8 cellular contexts compared by ENCODE assay signal in the genomic region with DNA sequence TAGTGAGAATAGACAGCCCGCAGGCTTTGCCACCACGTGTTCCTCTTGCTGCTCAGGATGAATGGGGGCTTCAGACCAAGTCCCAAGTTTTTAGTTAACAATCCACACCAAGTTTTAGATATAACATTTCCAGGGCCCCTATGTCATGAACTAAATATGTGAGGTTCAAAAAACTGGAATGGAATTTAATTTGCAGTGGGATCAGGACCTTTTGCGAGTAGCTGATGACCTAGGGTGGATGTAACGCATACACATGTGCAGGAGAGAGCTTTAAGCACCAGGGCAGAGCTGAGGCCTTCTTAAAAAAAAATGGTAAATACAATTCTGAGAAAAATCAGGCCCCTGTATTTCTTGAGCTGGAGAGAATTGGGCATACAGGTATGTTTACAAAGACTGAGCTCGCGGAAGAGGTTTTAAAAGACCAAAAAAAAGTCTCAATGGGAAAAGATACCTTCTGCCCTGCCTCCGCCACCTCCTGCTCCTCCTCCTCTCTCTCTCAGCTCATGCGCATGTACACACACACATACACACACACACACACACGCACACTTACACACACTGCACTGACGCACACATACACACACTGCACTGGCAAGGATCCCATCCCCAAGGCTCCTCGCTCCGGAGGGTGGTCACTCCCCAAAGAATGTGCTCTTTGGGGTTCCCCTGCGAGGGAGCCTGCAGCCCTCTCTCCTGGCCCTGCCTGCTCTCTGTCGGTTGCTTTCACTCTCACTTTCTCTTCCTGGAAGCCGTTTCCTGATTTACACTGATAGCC. TPM values are rescaled to one million over a fixed set of nuclear protein-coding genes. Genes with fewer than 3 reads are reported as not detected.
DNase-seq lines count a peak whose midpoint lies in the region; ATAC-seq, FAIRE-seq and TF ChIP-seq lines count a peak whose summit lies in the region.

No MANE protein-coding gene starts in this region.

- TF ChIP-seq CTCF in AG04449 (IDR thresholded peaks at IDR 0.05; ENCODE audit: insufficient read depth, low read length, missing control alignments) = no peak

- no peaks in the 10 kb centered on the region for H3K36me3 Mint-ChIP-seq in activated CD4-positive, alpha-beta memory T cell treated with anti-CD3 and anti-CD28 coated beads, Interleukin-2, amount 10 ng/mL, durations not matched to agents 7 days and 5 days (ENCODE audit: low read depth)

- H2BK12ac ChIP-seq in neuronal stem cell (ENCODE audit: low read length) = no peak overlapping the region

- no peak overlapping the region for H2AK5ac ChIP-seq in neuronal stem cell (ENCODE audit: low read depth, low read length)

- peak; percentile 81 for FAIRE-seq in urothelium cell line (lab: Jason Lieb, UNC)

- WGBS in neuronal stem cell (ENCODE audit: extremely low coverage in 2 of 2, insufficient read length in 2 of 2, insufficient replicate concordance in 1 of 2), 2 donors = no CpG with 5 or more reads among the region's 15 CpGs

- peak overlapping the region; percentile 90 for H2AFZ ChIP-seq in neuronal stem cell (ENCODE audit: low read length)

- H4K8ac ChIP-seq in neuronal stem cell (ENCODE audit: low read depth, low read length) = no peak overlapping the region

- H3K4me3 Mint-ChIP-seq in activated CD4-positive, alpha-beta memory T cell treated with anti-CD3 and anti-CD28 coated beads, Interleukin-2, amount 10 ng/mL, durations not matched to agents 7 days and 5 days = peak overlapping the region; percentile 66

- no peaks in the 10 kb centered on the region for H3K79me1 ChIP-seq in neuronal stem cell (ENCODE audit: low read depth, low read length)

- H3K4me3 ChIP-seq in AG04449 (ENCODE audit: low read depth, low read length) = peak overlapping the region; percentile 55
- H3K4me3 ChIP-seq in neuronal stem cell (ENCODE audit: low read length in 2 of 2) = peak overlapping the region in 1 of 2 donors; percentile 47

- no peak overlapping the region for H2BK120ac ChIP-seq in neuronal stem cell (ENCODE audit: low read depth, low read length)

- no peaks in the 10 kb centered on the region for H3K36me3 ChIP-seq in neuronal stem cell (replicated peaks in 1 of 2; ENCODE audit: control insufficient read depth in 2 of 2, insufficient read depth in 2 of 2, low read length in 2 of 2)

- no peak overlapping the region for H2BK5ac ChIP-seq in neuronal stem cell (ENCODE audit: low read length)

- POLR2A ChIA-PET in AG04449 (lab: Yijun Ruan, JAX) = no interaction called here
- POLR2A ChIA-PET in activated CD4-positive, alpha-beta memory T cell treated with anti-CD3 and anti-CD28 coated beads, Interleukin-2, amount 10 ng/mL, durations not matched to agents 7 days and 5 days (lab: Charles Lee) = interaction anchor here (1.1 kb wide), 1 partner anchor 22 kb away, joined by 3 read pairs; no protein-coding TSS in a partner anchor

- no peak for DNase-seq in AG04449 (ENCODE audit: low read depth, low spot score)
- peak; percentile 16 for DNase-seq in activated CD4-positive, alpha-beta memory T cell treated with anti-CD3 and anti-CD28 coated beads, Interleukin-2, amount 10 ng/mL, durations not matched to agents 7 days and 5 days
- DNase-seq in fibroblast of gingiva (ENCODE audit: low read depth) = peak; percentile 74
- no peak for DNase-seq in neuronal stem cell (ENCODE audit: low spot score)
- no peak for DNase-seq in urothelium cell line (ENCODE audit: low spot score)
- no peak for DNase-seq in NCI-H510A (lab: John Stamatoyannopoulos, UW)

- H3K4ac ChIP-seq in neuronal stem cell (ENCODE audit: low read length) = no peak overlapping the region

- H3K4me1 Mint-ChIP-seq in activated CD4-positive, alpha-beta memory T cell treated with anti-CD3 and anti-CD28 coated beads, Interleukin-2, amount 10 ng/mL, durations not matched to agents 7 days and 5 days = peaks cover 14% of the 10 kb centered on the region

- H3K4me1 ChIP-seq in neuronal stem cell (ENCODE audit: control insufficient read depth in 2 of 2, insufficient read depth in 1 of 2, low read depth in 1 of 2, low read length in 2 of 2) = peaks cover 4 to 8% of the 10 kb centered on the region in 2 donors

- ATAC-seq in GM19043 (IDR thresholded peaks at IDR 0.05; ENCODE audit: low read depth, unreplicated experiment) = peak; percentile 84
- peak; percentile 81 for ATAC-seq in HG03175 (IDR thresholded peaks at IDR 0.05; ENCODE audit: unreplicated experiment)

- no peak overlapping the region for H3K4me2 ChIP-seq in neuronal stem cell (ENCODE audit: insufficient read depth, low read length, poor library complexity, severe bottlenecking)

- no peak overlapping the region for H3K27ac ChIP-seq in neuronal stem cell (replicated peaks; ENCODE audit: low read length)

- H4K91ac ChIP-seq in neuronal stem cell (ENCODE audit: low read depth, low read length, poor library complexity) = no peak overlapping the region

- no peaks in the 10 kb centered on the region for H3K9me3 Mint-ChIP-seq in activated CD4-positive, alpha-beta memory T cell treated with anti-CD3 and anti-CD28 coated beads, Interleukin-2, amount 10 ng/mL, durations not matched to agents 7 days and 5 days

- H2BK15ac ChIP-seq in neuronal stem cell (ENCODE audit: low read length) = no peak overlapping the region

- H3K27me3 Mint-ChIP-seq in activated CD4-positive, alpha-beta memory T cell treated with anti-CD3 and anti-CD28 coated beads, Interleukin-2, amount 10 ng/mL, durations not matched to agents 7 days and 5 days = peaks cover 15% of the 10 kb centered on the region

- H3K18ac ChIP-seq in neuronal stem cell (ENCODE audit: low read length) = peak overlapping the region; percentile 73

- peak overlapping the region; percentile 70 for H3K9ac ChIP-seq in neuronal stem cell (ENCODE audit: low read depth, low read length, poor library complexity)

- no peak overlapping the region for H3K14ac ChIP-seq in neuronal stem cell (ENCODE audit: low read length)

- H3K23ac ChIP-seq in neuronal stem cell (ENCODE audit: low read depth, low read length, poor library complexity) = no peak overlapping the region

- CTCF ChIA-PET in AG04449 (lab: Yijun Ruan, JAX) = interaction anchor here (0.6 to 1.1 kb wide), 5 partner anchors 33 to 304 kb away, joined by 3 to 4 read pairs (median 3); no protein-coding TSS in a partner anchor
- CTCF ChIA-PET in activated CD4-positive, alpha-beta memory T cell treated with anti-CD3 and anti-CD28 coated beads, Interleukin-2, amount 10 ng/mL, durations not matched to agents 7 days and 5 days (lab: Charles Lee) = interaction anchor here (0.5 to 1.1 kb wide), 2 partner anchors 105 to 181 kb away, joined by 3 read pairs; no protein-coding TSS in a partner anchor

- H3K27me3 ChIP-seq in neuronal stem cell (ENCODE audit: control insufficient read depth in 3 of 3, insufficient read depth in 3 of 3, low read depth in 1 of 3, low read length in 3 of 3) = peaks cover 0 to 3% (median 0%) of the 10 kb centered on the region in 3 experiments

- H3K27ac Mint-ChIP-seq in activated CD4-positive, alpha-beta memory T cell treated with anti-CD3 and anti-CD28 coated beads, Interleukin-2, amount 10 ng/mL, durations not matched to agents 7 days and 5 days = no peak overlapping the region

- H3K9me3 ChIP-seq in neuronal stem cell (replicated peaks in 1 of 2; ENCODE audit: control insufficient read depth in 2 of 2, insufficient read depth in 1 of 2, low read depth in 1 of 2, low read length in 2 of 2) = peaks cover 3 to 5% of the 10 kb centered on the region in 2 donors

RNA-seq across cellular contexts. Expression of a gene that starts 48.2 kb away (rescaled TPM):
- total RNA-seq in activated CD4-positive, alpha-beta memory T cell treated with anti-CD3 and anti-CD28 coated beads, Interleukin-2, amount 10 ng/mL, durations not matched to agents 7 days and 5 days = 1 to 10 TPM; 7.1 to 7.7 TPM
- polyA plus RNA-seq in neuronal stem cell (2013, experiment 1 of 2) = 24.3 TPM
- polyA plus RNA-seq in neuronal stem cell (2013, experiment 2 of 2) = 26.8 TPM

Comparison
In these comparisons a context has a peak if more than half of its experiments do, and no peak if none do; other contexts are left out.
1. DNase-seq: peak in activated CD4-positive, alpha-beta memory T cell treated with anti-CD3 and anti-CD28 coated beads, Interleukin-2, amount 10 ng/mL, durations not matched to agents 7 days and 5 days (single experiment) and fibroblast of gingiva (single experiment); none in AG04449 (single experiment), neuronal stem cell (single experiment), urothelium cell line (single experiment) and NCI-H510A (single experiment).